ENCODE assay signal across 8 cellular contexts in genomic region chr6:26155066-26155925, GRCh38.
DNase-seq lines count a peak whose midpoint lies in the region; ATAC-seq and TF ChIP-seq lines count a peak whose summit lies in the region.

No MANE protein-coding gene starts in this region.

- TF ChIP-seq CTCF in fibroblast of the aortic adventitia (IDR thresholded peaks at IDR 0.05; ENCODE audit: insufficient read depth, low read length) = no peak
- no peak for TF ChIP-seq CTCF in neural crest cell (conservative IDR thresholded peaks at IDR 0.05)
- TF ChIP-seq CTCF in GM20000 (IDR thresholded peaks at IDR 0.05; ENCODE audit: extremely low read depth, missing control alignments) = no peak

- no peaks in the 10 kb centered on the region for H3K9me3 Mint-ChIP-seq in T-helper 2 cell treated with Interferon-gamma antibody and Interleukin-4, amounts not matched to agents 5 μg/mL and 100 μg/mL, for 36 hours
- no peaks in the 10 kb centered on the region for H3K9me3 Mint-ChIP-seq in neural crest cell

- DNase-seq in DMS153 (lab: John Stamatoyannopoulos, UW) (peak; percentile 35), LHCN-M2 (ENCODE audit: low read depth) (peak; percentile 39), fibroblast of the aortic adventitia (ENCODE audit: low read depth) (peak; percentile 19), neural crest cell (ENCODE audit: low read depth, low spot score) (peak; percentile 22), GM20000 (ENCODE audit: low spot score) (no peak), epidermal melanocyte (ENCODE audit: insufficient read length, low spot score) (no peak)
- DNase-seq in T-helper 2 cell treated with Interferon-gamma antibody and Interleukin-4, amounts not matched to agents 5 μg/mL and 100 μg/mL, for 36 hours (ENCODE audit: low spot score) = no peak

- no peak for ATAC-seq in GM21528 (IDR thresholded peaks at IDR 0.05; ENCODE audit: low FRiP score, unreplicated experiment)

- peak overlapping the region; percentile 81 for H3K4me3 ChIP-seq in fibroblast of the aortic adventitia (ENCODE audit: low read depth, low read length)

- peak overlapping the region; percentile 90 for H3K4me3 Mint-ChIP-seq in T-helper 2 cell treated with Interferon-gamma antibody and Interleukin-4, amounts not matched to agents 5 μg/mL and 100 μg/mL, for 36 hours
- H3K4me3 Mint-ChIP-seq in neural crest cell = peak overlapping the region; percentile 95

- peaks cover 19% of the 10 kb centered on the region for H3K36me3 Mint-ChIP-seq in T-helper 2 cell treated with Interferon-gamma antibody and Interleukin-4, amounts not matched to agents 5 μg/mL and 100 μg/mL, for 36 hours (ENCODE audit: low read depth)
- peaks cover 6% of the 10 kb centered on the region for H3K36me3 Mint-ChIP-seq in neural crest cell (ENCODE audit: low read depth)

- H3K4me1 Mint-ChIP-seq in T-helper 2 cell treated with Interferon-gamma antibody and Interleukin-4, amounts not matched to agents 5 μg/mL and 100 μg/mL, for 36 hours (ENCODE audit: low read depth) = peaks cover 37% of the 10 kb centered on the region
- H3K4me1 Mint-ChIP-seq in neural crest cell = peaks cover 32% of the 10 kb centered on the region

- peaks cover 25% of the 10 kb centered on the region for H3K27me3 Mint-ChIP-seq in T-helper 2 cell treated with Interferon-gamma antibody and Interleukin-4, amounts not matched to agents 5 μg/mL and 100 μg/mL, for 36 hours (ENCODE audit: low read depth)
- peaks cover 18% of the 10 kb centered on the region for H3K27me3 Mint-ChIP-seq in neural crest cell (ENCODE audit: low read depth)

- peak overlapping the region; percentile 95 for H3K27ac Mint-ChIP-seq in T-helper 2 cell treated with Interferon-gamma antibody and Interleukin-4, amounts not matched to agents 5 μg/mL and 100 μg/mL, for 36 hours
- peak overlapping the region; percentile 92 for H3K27ac Mint-ChIP-seq in neural crest cell (ENCODE audit: unreplicated experiment)

Comparison
In these comparisons a context has a peak if more than half of its experiments do, and no peak if none do; other contexts are left out.
1. DNase-seq: peak in DMS153 (single experiment), LHCN-M2 (single experiment), fibroblast of the aortic adventitia (single experiment) and neural crest cell (single experiment); none in T-helper 2 cell treated with Interferon-gamma antibody and Interleukin-4, amounts not matched to agents 5 μg/mL and 100 μg/mL, for 36 hours (single experiment), GM20000 (single experiment) and epidermal melanocyte (single experiment).